1 cellular context compared by ENCODE assay signal in the genomic region with DNA sequence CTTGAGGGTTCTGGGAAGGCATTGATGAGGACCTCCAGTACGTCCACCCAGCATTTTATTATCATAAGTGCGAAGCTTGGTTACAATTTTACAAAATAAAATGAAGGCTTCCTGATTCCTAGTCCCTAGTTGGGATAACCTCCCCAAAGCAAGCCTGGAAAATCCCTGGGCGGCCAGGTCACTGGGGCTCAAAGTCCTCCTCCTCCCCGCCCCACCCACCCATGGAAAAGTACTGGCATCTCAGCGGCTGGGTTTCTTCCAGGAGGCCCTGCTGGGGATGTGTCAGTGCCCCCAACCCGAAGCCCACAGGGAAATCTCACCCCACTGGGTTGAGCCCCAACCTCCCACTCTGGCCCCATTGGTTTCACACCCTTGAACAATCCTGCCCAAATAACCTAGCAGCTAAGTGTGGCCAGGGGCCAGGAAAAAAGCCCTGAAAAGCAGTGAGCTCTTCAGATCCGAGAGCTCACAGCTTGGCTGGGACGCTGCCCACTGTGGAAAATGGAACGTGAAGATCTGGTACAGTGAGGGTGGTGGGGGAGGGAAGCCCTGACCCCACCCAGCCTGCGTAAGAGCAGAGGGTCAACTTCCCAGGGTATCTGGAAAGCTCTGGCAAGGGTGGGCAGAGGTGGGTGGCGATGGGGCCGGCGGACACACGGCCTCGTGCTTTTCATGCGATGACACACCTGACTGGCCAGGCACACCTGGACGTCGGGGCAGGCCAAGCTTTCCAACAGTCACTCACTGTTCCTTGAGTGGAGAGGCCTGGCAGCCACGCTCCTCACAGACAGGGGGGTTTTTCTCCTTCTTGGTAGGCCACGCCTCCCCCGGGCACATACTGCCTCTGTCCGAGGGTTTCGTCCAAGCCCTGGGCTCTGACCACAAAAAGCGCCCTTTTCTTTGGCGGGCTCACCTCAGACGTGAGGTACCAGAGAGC.
TF ChIP-seq lines count a peak whose summit lies in the region.

No MANE protein-coding gene starts in this region.

TF ChIP-seq in HepG2, 621 proteins besides CTCF, POLR2A, EP300 and RAD21 (continued from another document and continues in another):
- no peak for TF ChIP-seq SP1 (IDR thresholded peaks at IDR 0.05)
- TF ChIP-seq SP1 (CRISPR knock-in tag; IDR thresholded peaks at IDR 0.05) = 0 out of 2 replicates have a peak, but pooled peaks have one; percentile 6
- peak; percentile 27; the same call in 1 of the 2 replicates for TF ChIP-seq SRY (CRISPR knock-in tag; IDR thresholded peaks at IDR 0.05)
- TF ChIP-seq ZNF768 (CRISPR knock-in tag; IDR thresholded peaks at IDR 0.05) = peak; percentile 58; the same call in 1 of the 2 replicates
- 0 out of 2 replicates have a peak, but pooled peaks have one; percentile 47 for TF ChIP-seq PHF21A (CRISPR knock-in tag; IDR thresholded peaks at IDR 0.05)
- 0 out of 2 replicates have a peak, but pooled peaks have one; percentile 14 for TF ChIP-seq BRCA1 (CRISPR knock-in tag; IDR thresholded peaks at IDR 0.05)
- TF ChIP-seq ELF4 (CRISPR knock-in tag; IDR thresholded peaks at IDR 0.05; ENCODE audit: borderline replicate concordance) = no peak; the same call in 1 of the 2 replicates
- TF ChIP-seq, protein P1, sequence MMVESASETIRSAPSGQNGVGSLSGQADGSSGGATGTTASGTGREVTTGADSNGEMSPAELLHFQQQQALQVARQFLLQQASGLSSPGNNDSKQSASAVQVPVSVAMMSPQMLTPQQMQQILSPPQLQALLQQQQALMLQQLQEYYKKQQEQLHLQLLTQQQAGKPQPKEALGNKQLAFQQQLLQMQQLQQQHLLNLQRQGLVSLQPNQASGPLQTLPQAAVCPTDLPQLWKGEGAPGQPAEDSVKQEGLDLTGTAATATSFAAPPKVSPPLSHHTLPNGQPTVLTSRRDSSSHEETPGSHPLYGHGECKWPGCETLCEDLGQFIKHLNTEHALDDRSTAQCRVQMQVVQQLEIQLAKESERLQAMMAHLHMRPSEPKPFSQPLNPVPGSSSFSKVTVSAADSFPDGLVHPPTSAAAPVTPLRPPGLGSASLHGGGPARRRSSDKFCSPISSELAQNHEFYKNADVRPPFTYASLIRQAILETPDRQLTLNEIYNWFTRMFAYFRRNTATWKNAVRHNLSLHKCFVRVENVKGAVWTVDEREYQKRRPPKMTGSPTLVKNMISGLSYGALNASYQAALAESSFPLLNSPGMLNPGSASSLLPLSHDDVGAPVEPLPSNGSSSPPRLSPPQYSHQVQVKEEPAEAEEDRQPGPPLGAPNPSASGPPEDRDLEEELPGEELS (CRISPR knock-in tag; IDR thresholded peaks at IDR 0.05) = peak; percentile 14; the same call in 1 of the 2 replicates
- 0 out of 2 replicates have a peak, but pooled peaks have one; percentile 73 for TF ChIP-seq ZNF556 (CRISPR knock-in tag; IDR thresholded peaks at IDR 0.05; ENCODE audit: borderline replicate concordance)
- TF ChIP-seq ADNP (CRISPR knock-in tag; IDR thresholded peaks at IDR 0.05) = no peak
- no peak for TF ChIP-seq RORA (CRISPR knock-in tag; IDR thresholded peaks at IDR 0.05)
- TF ChIP-seq HDAC1 (CRISPR knock-in tag; IDR thresholded peaks at IDR 0.05) = peak; percentile 56; the same call in 1 of the 2 replicates
- TF ChIP-seq GFI1 (CRISPR knock-in tag; IDR thresholded peaks at IDR 0.05; ENCODE audit: borderline replicate concordance) = no peak; the same call in 1 of the 2 replicates
- 0 out of 2 replicates have a peak, but pooled peaks have one; percentile 63 for TF ChIP-seq ZNF775 (CRISPR knock-in tag; IDR thresholded peaks at IDR 0.05; ENCODE audit: borderline replicate concordance)
- TF ChIP-seq PHF20 (CRISPR knock-in tag; IDR thresholded peaks at IDR 0.05) = no peak
- TF ChIP-seq, protein P2, sequence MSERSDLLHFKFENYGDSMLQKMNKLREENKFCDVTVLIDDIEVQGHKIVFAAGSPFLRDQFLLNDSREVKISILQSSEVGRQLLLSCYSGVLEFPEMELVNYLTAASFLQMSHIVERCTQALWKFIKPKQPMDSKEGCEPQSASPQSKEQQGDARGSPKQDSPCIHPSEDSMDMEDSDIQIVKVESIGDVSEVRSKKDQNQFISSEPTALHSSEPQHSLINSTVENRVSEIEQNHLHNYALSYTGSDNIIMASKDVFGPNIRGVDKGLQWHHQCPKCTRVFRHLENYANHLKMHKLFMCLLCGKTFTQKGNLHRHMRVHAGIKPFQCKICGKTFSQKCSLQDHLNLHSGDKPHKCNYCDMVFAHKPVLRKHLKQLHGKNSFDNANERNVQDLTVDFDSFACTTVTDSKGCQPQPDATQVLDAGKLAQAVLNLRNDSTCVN (CRISPR knock-in tag; IDR thresholded peaks at IDR 0.05; ENCODE audit: borderline replicate concordance) = peak; percentile 35
- peak; percentile 63 for TF ChIP-seq PTBP1 (IDR thresholded peaks at IDR 0.05; ENCODE audit: low read depth, low read length, poor library complexity, severe bottlenecking)
- TF ChIP-seq ZSCAN22 (CRISPR knock-in tag; IDR thresholded peaks at IDR 0.05) = peak; percentile 42; the same call in 1 of the 2 replicates
- no peak for TF ChIP-seq XRCC5 (optimal IDR thresholded peaks at IDR 0.05; ENCODE audit: low read length)
- TF ChIP-seq, protein P3, sequence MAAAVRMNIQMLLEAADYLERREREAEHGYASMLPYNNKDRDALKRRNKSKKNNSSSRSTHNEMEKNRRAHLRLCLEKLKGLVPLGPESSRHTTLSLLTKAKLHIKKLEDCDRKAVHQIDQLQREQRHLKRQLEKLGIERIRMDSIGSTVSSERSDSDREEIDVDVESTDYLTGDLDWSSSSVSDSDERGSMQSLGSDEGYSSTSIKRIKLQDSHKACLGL (CRISPR knock-in tag; IDR thresholded peaks at IDR 0.05) = peak; percentile 57; the same call in 1 of the 2 replicates
- peak; percentile 50; the same call in 1 of the 2 replicates for TF ChIP-seq ZNF777 (CRISPR knock-in tag; IDR thresholded peaks at IDR 0.05)
- TF ChIP-seq DNMT3B (CRISPR knock-in tag; conservative IDR thresholded peaks at IDR 0.05) = no peak
- TF ChIP-seq NR2C2 (CRISPR knock-in tag; IDR thresholded peaks at IDR 0.05; ENCODE audit: borderline replicate concordance) = 0 out of 2 replicates have a peak, but pooled peaks have one; percentile 27
- TF ChIP-seq HNRNPL (IDR thresholded peaks at IDR 0.05; ENCODE audit: low read depth, low read length) = peak; percentile 84
- peak; percentile 50 for TF ChIP-seq RBM39 (IDR thresholded peaks at IDR 0.05; ENCODE audit: low read depth, low read length, poor library complexity, severe bottlenecking)
- TF ChIP-seq, protein P4, sequence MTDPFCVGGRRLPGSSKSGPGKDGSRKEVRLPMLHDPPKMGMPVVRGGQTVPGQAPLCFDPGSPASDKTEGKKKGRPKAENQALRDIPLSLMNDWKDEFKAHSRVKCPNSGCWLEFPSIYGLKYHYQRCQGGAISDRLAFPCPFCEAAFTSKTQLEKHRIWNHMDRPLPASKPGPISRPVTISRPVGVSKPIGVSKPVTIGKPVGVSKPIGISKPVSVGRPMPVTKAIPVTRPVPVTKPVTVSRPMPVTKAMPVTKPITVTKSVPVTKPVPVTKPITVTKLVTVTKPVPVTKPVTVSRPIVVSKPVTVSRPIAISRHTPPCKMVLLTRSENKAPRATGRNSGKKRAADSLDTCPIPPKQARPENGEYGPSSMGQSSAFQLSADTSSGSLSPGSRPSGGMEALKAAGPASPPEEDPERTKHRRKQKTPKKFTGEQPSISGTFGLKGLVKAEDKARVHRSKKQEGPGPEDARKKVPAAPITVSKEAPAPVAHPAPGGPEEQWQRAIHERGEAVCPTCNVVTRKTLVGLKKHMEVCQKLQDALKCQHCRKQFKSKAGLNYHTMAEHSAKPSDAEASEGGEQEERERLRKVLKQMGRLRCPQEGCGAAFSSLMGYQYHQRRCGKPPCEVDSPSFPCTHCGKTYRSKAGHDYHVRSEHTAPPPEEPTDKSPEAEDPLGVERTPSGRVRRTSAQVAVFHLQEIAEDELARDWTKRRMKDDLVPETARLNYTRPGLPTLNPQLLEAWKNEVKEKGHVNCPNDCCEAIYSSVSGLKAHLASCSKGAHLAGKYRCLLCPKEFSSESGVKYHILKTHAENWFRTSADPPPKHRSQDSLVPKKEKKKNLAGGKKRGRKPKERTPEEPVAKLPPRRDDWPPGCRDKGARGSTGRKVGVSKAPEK (CRISPR knock-in tag; IDR thresholded peaks at IDR 0.05; ENCODE audit: borderline replicate concordance) = 0 out of 2 replicates have a peak, but pooled peaks have one; percentile 4
- TF ChIP-seq, protein P5, sequence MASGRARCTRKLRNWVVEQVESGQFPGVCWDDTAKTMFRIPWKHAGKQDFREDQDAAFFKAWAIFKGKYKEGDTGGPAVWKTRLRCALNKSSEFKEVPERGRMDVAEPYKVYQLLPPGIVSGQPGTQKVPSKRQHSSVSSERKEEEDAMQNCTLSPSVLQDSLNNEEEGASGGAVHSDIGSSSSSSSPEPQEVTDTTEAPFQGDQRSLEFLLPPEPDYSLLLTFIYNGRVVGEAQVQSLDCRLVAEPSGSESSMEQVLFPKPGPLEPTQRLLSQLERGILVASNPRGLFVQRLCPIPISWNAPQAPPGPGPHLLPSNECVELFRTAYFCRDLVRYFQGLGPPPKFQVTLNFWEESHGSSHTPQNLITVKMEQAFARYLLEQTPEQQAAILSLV (CRISPR knock-in tag; IDR thresholded peaks at IDR 0.05; ENCODE audit: borderline replicate concordance) = no peak
- TF ChIP-seq, protein P6, sequence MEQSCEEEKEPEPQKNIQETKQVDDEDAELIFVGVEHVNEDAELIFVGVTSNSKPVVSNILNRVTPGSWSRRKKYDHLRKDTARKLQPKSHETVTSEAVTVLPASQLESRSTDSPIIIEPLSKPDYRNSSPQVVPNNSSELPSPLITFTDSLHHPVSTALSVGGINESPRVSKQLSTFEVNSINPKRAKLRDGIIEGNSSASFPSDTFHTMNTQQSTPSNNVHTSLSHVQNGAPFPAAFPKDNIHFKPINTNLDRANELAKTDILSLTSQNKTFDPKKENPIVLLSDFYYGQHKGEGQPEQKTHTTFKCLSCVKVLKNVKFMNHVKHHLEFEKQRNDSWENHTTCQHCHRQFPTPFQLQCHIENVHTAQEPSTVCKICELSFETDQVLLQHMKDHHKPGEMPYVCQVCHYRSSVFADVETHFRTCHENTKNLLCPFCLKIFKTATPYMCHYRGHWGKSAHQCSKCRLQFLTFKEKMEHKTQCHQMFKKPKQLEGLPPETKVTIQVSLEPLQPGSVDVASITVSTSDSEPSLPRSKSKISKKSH (CRISPR knock-in tag; IDR thresholded peaks at IDR 0.05; ENCODE audit: borderline replicate concordance) = peak; percentile 85
- peak; percentile 62; the same call in 1 of the 2 replicates for TF ChIP-seq BRD4 (CRISPR knock-in tag; IDR thresholded peaks at IDR 0.05)
- TF ChIP-seq SPEN (CRISPR knock-in tag; IDR thresholded peaks at IDR 0.05; ENCODE audit: low read depth) = 0 out of 2 replicates have a peak, but pooled peaks have one; percentile 31
- TF ChIP-seq FOXC1 (CRISPR knock-in tag; IDR thresholded peaks at IDR 0.05; ENCODE audit: borderline replicate concordance) = peak; percentile 60
- TF ChIP-seq ZNF781 (CRISPR knock-in tag; IDR thresholded peaks at IDR 0.05; ENCODE audit: borderline replicate concordance, not compliant biosample characterization) = no peak
- TF ChIP-seq, protein P7, sequence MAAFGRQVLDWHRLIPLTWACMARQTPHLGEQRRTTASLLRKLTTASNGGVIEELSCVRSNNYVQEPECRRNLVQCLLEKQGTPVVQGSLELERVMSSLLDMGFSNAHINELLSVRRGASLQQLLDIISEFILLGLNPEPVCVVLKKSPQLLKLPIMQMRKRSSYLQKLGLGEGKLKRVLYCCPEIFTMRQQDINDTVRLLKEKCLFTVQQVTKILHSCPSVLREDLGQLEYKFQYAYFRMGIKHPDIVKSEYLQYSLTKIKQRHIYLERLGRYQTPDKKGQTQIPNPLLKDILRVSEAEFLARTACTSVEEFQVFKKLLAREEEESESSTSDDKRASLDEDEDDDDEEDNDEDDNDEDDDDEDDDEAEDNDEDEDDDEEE (CRISPR knock-in tag; IDR thresholded peaks at IDR 0.05) = peak; percentile 28; the same call in 1 of the 2 replicates
- 0 out of 2 replicates have a peak, but pooled peaks have one; percentile 28 for TF ChIP-seq ZFP37 (CRISPR knock-in tag; IDR thresholded peaks at IDR 0.05; ENCODE audit: borderline replicate concordance)
- no peak; the same call in none of the 2 replicates for TF ChIP-seq MAZ (IDR thresholded peaks at IDR 0.05; ENCODE audit: borderline replicate concordance, low read depth, low read length)
- TF ChIP-seq MAZ (CRISPR knock-in tag; IDR thresholded peaks at IDR 0.05; ENCODE audit: low read depth) = peak; percentile 36; the same call in 1 of the 2 replicates
- TF ChIP-seq, protein P8, sequence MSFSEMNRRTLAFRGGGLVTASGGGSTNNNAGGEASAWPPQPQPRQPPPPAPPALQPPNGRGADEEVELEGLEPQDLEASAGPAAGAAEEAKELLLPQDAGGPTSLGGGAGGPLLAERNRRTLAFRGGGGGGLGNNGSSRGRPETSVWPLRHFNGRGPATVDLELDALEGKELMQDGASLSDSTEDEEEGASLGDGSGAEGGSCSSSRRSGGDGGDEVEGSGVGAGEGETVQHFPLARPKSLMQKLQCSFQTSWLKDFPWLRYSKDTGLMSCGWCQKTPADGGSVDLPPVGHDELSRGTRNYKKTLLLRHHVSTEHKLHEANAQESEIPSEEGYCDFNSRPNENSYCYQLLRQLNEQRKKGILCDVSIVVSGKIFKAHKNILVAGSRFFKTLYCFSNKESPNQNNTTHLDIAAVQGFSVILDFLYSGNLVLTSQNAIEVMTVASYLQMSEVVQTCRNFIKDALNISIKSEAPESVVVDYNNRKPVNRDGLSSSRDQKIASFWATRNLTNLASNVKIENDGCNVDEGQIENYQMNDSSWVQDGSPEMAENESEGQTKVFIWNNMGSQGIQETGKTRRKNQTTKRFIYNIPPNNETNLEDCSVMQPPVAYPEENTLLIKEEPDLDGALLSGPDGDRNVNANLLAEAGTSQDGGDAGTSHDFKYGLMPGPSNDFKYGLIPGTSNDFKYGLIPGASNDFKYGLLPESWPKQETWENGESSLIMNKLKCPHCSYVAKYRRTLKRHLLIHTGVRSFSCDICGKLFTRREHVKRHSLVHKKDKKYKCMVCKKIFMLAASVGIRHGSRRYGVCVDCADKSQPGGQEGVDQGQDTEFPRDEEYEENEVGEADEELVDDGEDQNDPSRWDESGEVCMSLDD (CRISPR knock-in tag; IDR thresholded peaks at IDR 0.05; ENCODE audit: borderline replicate concordance) = peak; percentile 85
- TF ChIP-seq SALL1 (CRISPR knock-in tag; IDR thresholded peaks at IDR 0.05) = peak; percentile 27; the same call in 1 of the 2 replicates
- TF ChIP-seq MTA1 (CRISPR knock-in tag; IDR thresholded peaks at IDR 0.05; ENCODE audit: borderline replicate concordance) = peak; percentile 47; the same call in 1 of the 2 replicates
- TF ChIP-seq ZNF430 (CRISPR knock-in tag; IDR thresholded peaks at IDR 0.05) = peak; percentile 78; the same call in 1 of the 2 replicates
